In the genomic region with DNA sequence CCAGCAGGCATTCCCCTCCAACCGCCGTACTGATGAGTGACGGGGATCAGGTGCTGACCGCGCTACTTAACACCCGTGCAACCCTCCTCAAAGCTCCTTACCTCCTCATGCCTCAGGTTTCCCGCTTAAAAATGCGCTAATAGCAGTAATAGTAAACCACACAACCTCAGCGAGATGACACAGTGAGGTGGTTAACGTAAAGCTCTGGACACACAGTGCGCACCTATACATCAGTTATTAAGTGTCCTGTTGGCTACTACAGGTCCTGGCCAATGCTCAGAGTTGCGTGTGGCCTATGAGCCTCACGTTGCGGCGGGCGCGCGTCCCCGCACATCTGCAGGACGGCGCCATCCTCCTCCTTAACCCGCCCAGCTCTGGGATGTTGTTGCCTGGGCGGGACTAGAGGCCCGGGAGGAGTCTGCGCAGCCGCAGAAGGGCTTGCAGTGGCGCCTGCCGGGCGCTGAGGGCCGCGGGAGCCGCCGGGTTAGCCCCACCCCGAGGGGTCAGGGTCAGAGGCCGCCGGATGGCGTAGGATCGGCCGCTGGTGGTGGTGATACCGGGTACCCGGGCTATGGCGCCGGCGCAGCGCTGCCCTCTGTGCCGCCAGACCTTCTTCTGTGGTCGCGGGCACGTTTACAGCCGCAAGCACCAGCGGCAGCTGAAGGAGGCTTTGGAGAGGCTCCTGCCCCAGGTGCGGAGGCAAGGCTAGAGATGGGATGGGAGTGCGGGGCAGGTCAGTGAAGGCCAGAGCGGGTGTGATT, we compare ENCODE assay signal across 1 cellular context.
TF ChIP-seq lines count a peak whose summit lies in the region.

A gene with protein sequence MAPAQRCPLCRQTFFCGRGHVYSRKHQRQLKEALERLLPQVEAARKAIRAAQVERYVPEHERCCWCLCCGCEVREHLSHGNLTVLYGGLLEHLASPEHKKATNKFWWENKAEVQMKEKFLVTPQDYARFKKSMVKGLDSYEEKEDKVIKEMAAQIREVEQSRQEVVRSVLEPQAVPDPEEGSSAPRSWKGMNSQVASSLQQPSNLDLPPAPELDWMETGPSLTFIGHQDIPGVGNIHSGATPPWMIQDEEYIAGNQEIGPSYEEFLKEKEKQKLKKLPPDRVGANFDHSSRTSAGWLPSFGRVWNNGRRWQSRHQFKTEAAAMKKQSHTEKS (plus strand): TSS at position 512 of the 761 bp plus-strand sequence. CDS start 60 bp downstream, at position 572.

TF ChIP-seq in GM23338, 12 proteins besides CTCF, POLR2A, EP300 and RAD21:
- no peak for TF ChIP-seq EZH2 (IDR thresholded peaks at IDR 0.05; ENCODE audit: low read depth, unreplicated experiment)
- TF ChIP-seq, protein P1, sequence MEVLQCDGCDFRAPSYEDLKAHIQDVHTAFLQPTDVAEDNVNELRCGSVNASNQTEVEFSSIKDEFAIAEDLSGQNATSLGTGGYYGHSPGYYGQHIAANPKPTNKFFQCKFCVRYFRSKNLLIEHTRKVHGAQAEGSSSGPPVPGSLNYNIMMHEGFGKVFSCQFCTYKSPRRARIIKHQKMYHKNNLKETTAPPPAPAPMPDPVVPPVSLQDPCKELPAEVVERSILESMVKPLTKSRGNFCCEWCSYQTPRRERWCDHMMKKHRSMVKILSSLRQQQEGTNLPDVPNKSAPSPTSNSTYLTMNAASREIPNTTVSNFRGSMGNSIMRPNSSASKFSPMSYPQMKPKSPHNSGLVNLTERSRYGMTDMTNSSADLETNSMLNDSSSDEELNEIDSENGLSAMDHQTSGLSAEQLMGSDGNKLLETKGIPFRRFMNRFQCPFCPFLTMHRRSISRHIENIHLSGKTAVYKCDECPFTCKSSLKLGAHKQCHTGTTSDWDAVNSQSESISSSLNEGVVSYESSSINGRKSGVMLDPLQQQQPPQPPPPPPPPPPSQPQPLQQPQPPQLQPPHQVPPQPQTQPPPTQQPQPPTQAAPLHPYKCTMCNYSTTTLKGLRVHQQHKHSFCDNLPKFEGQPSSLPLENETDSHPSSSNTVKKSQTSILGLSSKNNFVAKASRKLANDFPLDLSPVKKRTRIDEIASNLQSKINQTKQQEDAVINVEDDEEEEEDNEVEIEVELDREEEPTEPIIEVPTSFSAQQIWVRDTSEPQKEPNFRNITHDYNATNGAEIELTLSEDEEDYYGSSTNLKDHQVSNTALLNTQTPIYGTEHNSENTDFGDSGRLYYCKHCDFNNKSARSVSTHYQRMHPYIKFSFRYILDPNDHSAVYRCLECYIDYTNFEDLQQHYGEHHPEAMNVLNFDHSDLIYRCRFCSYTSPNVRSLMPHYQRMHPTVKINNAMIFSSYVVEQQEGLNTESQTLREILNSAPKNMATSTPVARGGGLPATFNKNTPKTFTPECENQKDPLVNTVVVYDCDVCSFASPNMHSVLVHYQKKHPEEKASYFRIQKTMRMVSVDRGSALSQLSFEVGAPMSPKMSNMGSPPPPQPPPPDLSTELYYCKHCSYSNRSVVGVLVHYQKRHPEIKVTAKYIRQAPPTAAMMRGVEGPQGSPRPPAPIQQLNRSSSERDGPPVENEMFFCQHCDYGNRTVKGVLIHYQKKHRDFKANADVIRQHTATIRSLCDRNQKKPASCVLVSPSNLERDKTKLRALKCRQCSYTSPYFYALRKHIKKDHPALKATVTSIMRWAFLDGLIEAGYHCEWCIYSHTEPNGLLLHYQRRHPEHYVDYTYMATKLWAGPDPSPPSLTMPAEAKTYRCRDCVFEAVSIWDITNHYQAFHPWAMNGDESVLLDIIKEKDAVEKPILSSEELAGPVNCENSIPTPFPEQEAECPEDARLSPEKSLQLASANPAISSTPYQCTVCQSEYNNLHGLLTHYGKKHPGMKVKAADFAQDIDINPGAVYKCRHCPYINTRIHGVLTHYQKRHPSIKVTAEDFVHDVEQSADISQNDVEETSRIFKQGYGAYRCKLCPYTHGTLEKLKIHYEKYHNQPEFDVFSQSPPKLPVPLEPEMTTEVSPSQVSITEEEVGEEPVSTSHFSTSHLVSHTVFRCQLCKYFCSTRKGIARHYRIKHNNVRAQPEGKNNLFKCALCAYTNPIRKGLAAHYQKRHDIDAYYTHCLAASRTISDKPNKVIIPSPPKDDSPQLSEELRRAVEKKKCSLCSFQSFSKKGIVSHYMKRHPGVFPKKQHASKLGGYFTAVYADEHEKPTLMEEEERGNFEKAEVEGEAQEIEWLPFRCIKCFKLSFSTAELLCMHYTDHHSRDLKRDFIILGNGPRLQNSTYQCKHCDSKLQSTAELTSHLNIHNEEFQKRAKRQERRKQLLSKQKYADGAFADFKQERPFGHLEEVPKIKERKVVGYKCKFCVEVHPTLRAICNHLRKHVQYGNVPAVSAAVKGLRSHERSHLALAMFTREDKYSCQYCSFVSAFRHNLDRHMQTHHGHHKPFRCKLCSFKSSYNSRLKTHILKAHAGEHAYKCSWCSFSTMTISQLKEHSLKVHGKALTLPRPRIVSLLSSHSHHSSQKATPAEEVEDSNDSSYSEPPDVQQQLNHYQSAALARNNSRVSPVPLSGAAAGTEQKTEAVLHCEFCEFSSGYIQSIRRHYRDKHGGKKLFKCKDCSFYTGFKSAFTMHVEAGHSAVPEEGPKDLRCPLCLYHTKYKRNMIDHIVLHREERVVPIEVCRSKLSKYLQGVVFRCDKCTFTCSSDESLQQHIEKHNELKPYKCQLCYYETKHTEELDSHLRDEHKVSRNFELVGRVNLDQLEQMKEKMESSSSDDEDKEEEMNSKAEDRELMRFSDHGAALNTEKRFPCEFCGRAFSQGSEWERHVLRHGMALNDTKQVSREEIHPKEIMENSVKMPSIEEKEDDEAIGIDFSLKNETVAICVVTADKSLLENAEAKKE (CRISPR knock-in tag; IDR thresholded peaks at IDR 0.05) = no peak
- TF ChIP-seq, protein P2, sequence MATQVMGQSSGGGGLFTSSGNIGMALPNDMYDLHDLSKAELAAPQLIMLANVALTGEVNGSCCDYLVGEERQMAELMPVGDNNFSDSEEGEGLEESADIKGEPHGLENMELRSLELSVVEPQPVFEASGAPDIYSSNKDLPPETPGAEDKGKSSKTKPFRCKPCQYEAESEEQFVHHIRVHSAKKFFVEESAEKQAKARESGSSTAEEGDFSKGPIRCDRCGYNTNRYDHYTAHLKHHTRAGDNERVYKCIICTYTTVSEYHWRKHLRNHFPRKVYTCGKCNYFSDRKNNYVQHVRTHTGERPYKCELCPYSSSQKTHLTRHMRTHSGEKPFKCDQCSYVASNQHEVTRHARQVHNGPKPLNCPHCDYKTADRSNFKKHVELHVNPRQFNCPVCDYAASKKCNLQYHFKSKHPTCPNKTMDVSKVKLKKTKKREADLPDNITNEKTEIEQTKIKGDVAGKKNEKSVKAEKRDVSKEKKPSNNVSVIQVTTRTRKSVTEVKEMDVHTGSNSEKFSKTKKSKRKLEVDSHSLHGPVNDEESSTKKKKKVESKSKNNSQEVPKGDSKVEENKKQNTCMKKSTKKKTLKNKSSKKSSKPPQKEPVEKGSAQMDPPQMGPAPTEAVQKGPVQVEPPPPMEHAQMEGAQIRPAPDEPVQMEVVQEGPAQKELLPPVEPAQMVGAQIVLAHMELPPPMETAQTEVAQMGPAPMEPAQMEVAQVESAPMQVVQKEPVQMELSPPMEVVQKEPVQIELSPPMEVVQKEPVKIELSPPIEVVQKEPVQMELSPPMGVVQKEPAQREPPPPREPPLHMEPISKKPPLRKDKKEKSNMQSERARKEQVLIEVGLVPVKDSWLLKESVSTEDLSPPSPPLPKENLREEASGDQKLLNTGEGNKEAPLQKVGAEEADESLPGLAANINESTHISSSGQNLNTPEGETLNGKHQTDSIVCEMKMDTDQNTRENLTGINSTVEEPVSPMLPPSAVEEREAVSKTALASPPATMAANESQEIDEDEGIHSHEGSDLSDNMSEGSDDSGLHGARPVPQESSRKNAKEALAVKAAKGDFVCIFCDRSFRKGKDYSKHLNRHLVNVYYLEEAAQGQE (IDR thresholded peaks at IDR 0.05; ENCODE audit: unreplicated experiment) = no peak
- TF ChIP-seq NANOG (IDR thresholded peaks at IDR 0.05; ENCODE audit: borderline replicate concordance) = no peak
- TF ChIP-seq JUNB (IDR thresholded peaks at IDR 0.05; ENCODE audit: unreplicated experiment) = no peak
- TF ChIP-seq, protein P3, sequence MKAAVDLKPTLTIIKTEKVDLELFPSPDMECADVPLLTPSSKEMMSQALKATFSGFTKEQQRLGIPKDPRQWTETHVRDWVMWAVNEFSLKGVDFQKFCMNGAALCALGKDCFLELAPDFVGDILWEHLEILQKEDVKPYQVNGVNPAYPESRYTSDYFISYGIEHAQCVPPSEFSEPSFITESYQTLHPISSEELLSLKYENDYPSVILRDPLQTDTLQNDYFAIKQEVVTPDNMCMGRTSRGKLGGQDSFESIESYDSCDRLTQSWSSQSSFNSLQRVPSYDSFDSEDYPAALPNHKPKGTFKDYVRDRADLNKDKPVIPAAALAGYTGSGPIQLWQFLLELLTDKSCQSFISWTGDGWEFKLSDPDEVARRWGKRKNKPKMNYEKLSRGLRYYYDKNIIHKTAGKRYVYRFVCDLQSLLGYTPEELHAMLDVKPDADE (IDR thresholded peaks at IDR 0.05) = peak; percentile 49; the same call in 1 of the 2 replicates
- TF ChIP-seq STAT1 (IDR thresholded peaks at IDR 0.05; ENCODE audit: unreplicated experiment) = no peak
- no peak for TF ChIP-seq ZNF331 (CRISPR knock-in tag; IDR thresholded peaks at IDR 0.05; ENCODE audit: low read depth)
- TF ChIP-seq EZH2phosphoT487 (IDR thresholded peaks at IDR 0.05; ENCODE audit: unreplicated experiment) = no peak
- no peak for TF ChIP-seq ZNF114 (CRISPR knock-in tag; IDR thresholded peaks at IDR 0.05)
- peak; percentile 98 for TF ChIP-seq POLR2AphosphoS5 (IDR thresholded peaks at IDR 0.05; ENCODE audit: low read depth)
- 0 out of 2 replicates have a peak, but pooled peaks have one; percentile 54 for TF ChIP-seq CREB1 (CRISPR knock-in tag; IDR thresholded peaks at IDR 0.05; ENCODE audit: low read depth)
